In the genomic region with DNA sequence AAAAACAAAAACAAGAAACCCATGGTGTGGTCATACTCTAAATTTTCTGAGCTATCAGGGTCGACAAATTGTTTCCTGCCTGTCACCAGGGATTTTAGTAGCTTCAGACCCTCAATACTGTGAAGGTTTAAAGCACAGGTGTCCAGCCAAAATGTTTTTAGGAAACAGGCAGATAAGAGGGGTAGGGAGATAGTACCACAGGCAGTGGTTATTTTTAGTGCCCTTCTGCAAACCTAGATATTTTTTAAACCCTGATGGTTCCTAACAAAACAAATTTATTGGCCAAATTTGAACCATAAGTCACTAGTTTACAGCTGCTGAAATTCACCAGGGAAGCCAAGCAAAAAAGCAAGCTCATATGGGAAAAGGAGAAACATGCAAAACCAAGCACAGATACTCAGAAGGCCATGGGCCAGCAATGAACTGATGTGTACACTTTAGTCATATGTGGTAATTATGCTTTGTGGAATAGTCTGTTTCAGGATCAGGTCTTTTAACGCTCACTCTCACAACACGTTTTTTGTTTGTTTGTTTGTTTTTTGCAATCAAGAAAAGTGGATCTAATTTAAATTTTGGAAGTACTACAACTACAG, we compare ENCODE assay signal across 15 cellular contexts.
DNase-seq lines count a peak whose midpoint lies in the region; ATAC-seq, FAIRE-seq and TF ChIP-seq lines count a peak whose summit lies in the region.
"Had no signal": no experiment of that assay in that cellular context is flagged by ENCODE, and none has a peak within 500 bp of the region (broad histone marks: within the 10 kb centered on the region; RNA-seq: fewer than 3 reads in every experiment).

No MANE protein-coding gene starts in this region.

- no peak overlapping the region for H4K5ac ChIP-seq in IMR-90 (ENCODE audit: low read depth, low read length)

- 0 out of 2 replicates have a peak overlapping the region, but pooled peaks have one; percentile 14 for H3K4ac ChIP-seq in IMR-90 (ENCODE audit: low read depth, low read length)

- no peak for TF ChIP-seq EP300 in GM12878 (IDR thresholded peaks at IDR 0.05; ENCODE audit: borderline replicate concordance in 1 of 2, control insufficient read depth in 1 of 2, low read depth in 2 of 2, low read length in 2 of 2)

- TF ChIP-seq POLR2A in IMR-90 (IDR thresholded peaks at IDR 0.05; ENCODE audit: low read depth, low read length) (no peak), GM12878 (IDR thresholded peaks at IDR 0.05; ENCODE audit: low read depth, low read length) (no peak)

- H3K23ac ChIP-seq in IMR-90 (ENCODE audit: low read depth, low read length), result no peak overlapping the region

- peaks cover 0 to 5% of the 10 kb centered on the region in 2 experiments; a peak in 2 of 4 replicates for H3K79me1 ChIP-seq in IMR-90 (ENCODE audit: low read depth in 1 of 2, low read length in 2 of 2)

- H3K4me2 ChIP-seq in IMR-90 (ENCODE audit: low read depth, low read length), result no peak overlapping the region
- H3K4me2 ChIP-seq in GM12878 (ENCODE audit: control insufficient read depth, insufficient read depth), result no peak overlapping the region

- H3K27me3 ChIP-seq in left ventricle myocardium inferior (ENCODE audit: low read depth) (no peaks in the 10 kb centered on the region), IMR-90 (ENCODE audit: control insufficient read depth, insufficient read depth, low read length) (no peaks in the 10 kb centered on the region), GM12878 (replicated peaks in 1 of 2; ENCODE audit: control insufficient read depth in 2 of 2, insufficient read depth in 2 of 2, low read length in 1 of 2) (no peaks in the 10 kb centered on the region)

- no peak for TF ChIP-seq CTCF in left ventricle myocardium inferior (IDR thresholded peaks at IDR 0.05; ENCODE audit: borderline replicate concordance)
- TF ChIP-seq CTCF in IMR-90 (conservative IDR thresholded peaks at IDR 0.05; ENCODE audit: low read depth, low read length), result no peak
- no peak for TF ChIP-seq CTCF in GM12878 (IDR thresholded peaks at IDR 0.05 in 2 of 3, conservative IDR thresholded peaks at IDR 0.05 in 1 of 3; ENCODE audit: control insufficient read depth in 2 of 3, extremely low read depth in 1 of 3, insufficient read depth in 1 of 3, low read depth in 3 of 3, low read length in 3 of 3)

- peaks cover 78% of the 10 kb centered on the region for H3K4me1 ChIP-seq in left ventricle myocardium inferior
- peaks cover 21% of the 10 kb centered on the region for H3K4me1 ChIP-seq in IMR-90 (ENCODE audit: control insufficient read depth, insufficient read depth, low read length)
- no peaks in the 10 kb centered on the region for H3K4me1 ChIP-seq in GM12878 (ENCODE audit: control insufficient read depth, insufficient read depth, low read length)

- H3K56ac ChIP-seq in IMR-90 (ENCODE audit: extremely low read depth, insufficient read depth, low read length), result no peak overlapping the region

- peaks cover 9% of the 10 kb centered on the region for H3K9me1 ChIP-seq in IMR-90 (ENCODE audit: insufficient read depth, low read length)

- BruUV-seq in IMR-90 (replicated peaks; lab: Mats Ljungman, UMichigan) (no TSS peak), GM12878 (replicated peaks; lab: Mats Ljungman, UMichigan) (TSS peak; percentile 18)

- in situ Hi-C loops in IMR-90 (cut with MboI; ENCODE audit: low sequenced_read_pairs), result loop anchor here (25.0 kb wide), 1 partner anchor 666 kb away; a partner anchor contains a TSS
- in situ Hi-C loops in GM12878 (cut with MboI), result no loop called here

- CTCF ChIA-PET in IMR-90 (lab: Yijun Ruan, JAX), result interaction anchor here (1.2 kb wide), 1 partner anchor 9 kb away, joined by 4 read pairs; no protein-coding TSS in a partner anchor
- CTCF ChIA-PET in GM12878 (lab: Yijun Ruan, JAX), result interaction anchor here (0.7 to 3.8 kb wide), 5 partner anchors 8 to 125 kb away, joined by 3 to 13 read pairs (median 6); no protein-coding TSS in a partner anchor

- H3K9ac ChIP-seq in IMR-90 (ENCODE audit: low read depth, low read length) (no peak overlapping the region), GM12878 (ENCODE audit: control insufficient read depth, insufficient read depth, low read length) (no peak overlapping the region)

- H4K91ac ChIP-seq in IMR-90 (ENCODE audit: insufficient read depth, low read depth, low read length), result no peak overlapping the region

- H4K20me1 ChIP-seq in IMR-90 (ENCODE audit: insufficient read depth, low read length) (no peaks in the 10 kb centered on the region), GM12878 (ENCODE audit: control insufficient read depth, insufficient read depth) (no peaks in the 10 kb centered on the region)

- H3K14ac ChIP-seq in IMR-90 (replicated peaks; ENCODE audit: low read depth, low read length), result no peak overlapping the region

- FAIRE-seq in GM12878 (lab: Jason Lieb, UNC), result no peak
- FAIRE-seq: A204.1, GM19239 had no signal

- WGBS in IMR-90 (ENCODE audit: extremely low coverage in 2 of 2, insufficient read length in 1 of 2), 2 experiments, result no CpG with 5 or more reads among the region's 3 CpGs
- 39% methylated on average over 3 of the region's 3 CpGs for WGBS in GM12878 (ENCODE audit: insufficient coverage, insufficient replicate concordance, low lambda C conversion rate, missing lambda C conversion rate)

- POLR2A ChIA-PET in IMR-90 (lab: Charles Lee; ENCODE audit: unreplicated experiment) (no interaction called here), GM12878 (lab: Charles Lee) (interaction anchor here (0.9 kb wide), 1 partner anchor 10 kb away, joined by 3 read pairs; no protein-coding TSS in a partner anchor)

- DNase-seq in left ventricle myocardium inferior (no peak), Right ventricle myocardium inferior (ENCODE audit: missing footprints) (no peak), IMR-90 (no peak), GM12878 (ENCODE audit: low read depth, low spot score) (no peak), NCI-H82 treated with DMSO at 0.1 percent for 48 hours (lab: John Stamatoyannopoulos, UW; ENCODE audit: unreplicated experiment) (no peak)
- no peak for DNase-seq in activated naive CD4-positive, alpha-beta T cell treated with anti-CD3 and anti-CD28 coated beads, Interleukin-2, amount 50 U/mL, for 16 hours
- DNase-seq: C1 segment of cervical spinal cord; Calu3; CD4-positive, alpha-beta T cell; DMS79; HCEC 1CT; HFFc6 had no signal

- H2BK20ac ChIP-seq in IMR-90 (ENCODE audit: low read depth, low read length), result no peak overlapping the region

- peak overlapping the region; percentile 39; the same call in 1 of the 2 replicates for H3K18ac ChIP-seq in IMR-90 (ENCODE audit: low read depth, low read length)

- TF ChIP-seq RAD21 in IMR-90 (IDR thresholded peaks at IDR 0.05; ENCODE audit: low read length) (no peak), GM12878 (IDR thresholded peaks at IDR 0.05; ENCODE audit: insufficient read depth, low read depth, low read length) (no peak)

- SMC1A ChIA-PET in GM12878 (lab: Charles Lee; ENCODE audit: uncharacterized antibody, unreplicated experiment), result interaction anchor here (0.6 to 1.8 kb wide), 11 partner anchors 8 to 250 kb away, joined by 3 to 9 read pairs (median 4); no protein-coding TSS in a partner anchor

- no peak overlapping the region; the same call in 1 of the 2 replicates for H2BK120ac ChIP-seq in IMR-90 (ENCODE audit: low read depth, low read length)

- H3K9me3 ChIP-seq in left ventricle myocardium inferior (replicated peaks), result no peaks in the 10 kb centered on the region
- H3K9me3 ChIP-seq in IMR-90 (ENCODE audit: control insufficient read depth, insufficient read depth, low read length), result no peaks in the 10 kb centered on the region
- H3K9me3 ChIP-seq in GM12878 (replicated peaks; ENCODE audit: control insufficient read depth, insufficient read depth, low read length), result no peaks in the 10 kb centered on the region

- dilution Hi-C loops in IMR-90 (cut with HindIII; ENCODE audit: low sequenced_read_pairs, unreplicated experiment), result no loop called here

- H3K36me3 ChIP-seq in left ventricle myocardium inferior (no peaks in the 10 kb centered on the region), IMR-90 (ENCODE audit: control insufficient read depth, insufficient read depth, low read length) (no peaks in the 10 kb centered on the region), GM12878 (ENCODE audit: control insufficient read depth in 2 of 2, insufficient read depth in 2 of 2, low read length in 1 of 2) (peaks cover 0 to 7% of the 10 kb centered on the region in 2 experiments; a peak in 2 of 4 replicates)

- RAD21 ChIA-PET in GM12878 (lab: Charles Lee; ENCODE audit: unreplicated experiment), result interaction anchor here (1.1 kb wide), 1 partner anchor 9 kb away, joined by 5 read pairs; no protein-coding TSS in a partner anchor

- H3K27ac ChIP-seq in left ventricle myocardium inferior (replicated peaks), result peak overlapping the region; percentile 45
- H3K27ac ChIP-seq in IMR-90 (ENCODE audit: insufficient read depth, low read length), result no peak overlapping the region
- H3K27ac ChIP-seq in GM12878 (ENCODE audit: control insufficient read depth, insufficient read depth), result no peak overlapping the region

- no peak overlapping the region for H2AK5ac ChIP-seq in IMR-90 (ENCODE audit: low read depth, low read length)

- H3K79me2 ChIP-seq in GM12878 (ENCODE audit: control insufficient read depth, insufficient read depth, low read length), result no peaks in the 10 kb centered on the region

- no peak overlapping the region for H4K8ac ChIP-seq in IMR-90 (ENCODE audit: low read depth in 2 of 2, low read length in 2 of 2)

- ATAC-seq in Right ventricle myocardium inferior, result no peak
- ATAC-seq in IMR-90 (ENCODE audit: low read depth), result no peak
- ATAC-seq in GM12878, result no peak
- ATAC-seq in GM21367 (IDR thresholded peaks at IDR 0.05; ENCODE audit: unreplicated experiment), result no peak

- H2AFZ ChIP-seq in IMR-90 (replicated peaks; ENCODE audit: low read length, poor library complexity) (no peak overlapping the region), GM12878 (ENCODE audit: control insufficient read depth, low read depth, low read length) (no peak overlapping the region)

- intact Hi-C loops in left ventricle myocardium inferior (cut with micrococcal nuclease), result no loop called here
- intact Hi-C loops in Right ventricle myocardium inferior (cut with DNase I), result no loop called here
- intact Hi-C loops in IMR-90 (cut with micrococcal nuclease), result no loop called here
- intact Hi-C loops in GM12878 (cut with micrococcal nuclease; ENCODE audit: unreplicated experiment), result no loop called here

- no peak overlapping the region for H2AK9ac ChIP-seq in IMR-90 (replicated peaks; ENCODE audit: low read depth, low read length, poor library complexity)

- no peak overlapping the region for H2BK15ac ChIP-seq in IMR-90 (ENCODE audit: low read depth, low read length)

- H3K4me3 ChIP-seq in left ventricle myocardium inferior (peak overlapping the region; percentile 19), IMR-90 (ENCODE audit: insufficient read depth, low read depth, low read length) (no peak overlapping the region), GM12878 (no peak overlapping the region)

- no peak overlapping the region for H2BK5ac ChIP-seq in IMR-90 (ENCODE audit: low read depth, low read length, poor library complexity, severe bottlenecking)

TF ChIP-seq in IMR-90, 13 proteins besides CTCF, POLR2A, EP300 and RAD21 (continues in another document):
- TF ChIP-seq CEBPB (IDR thresholded peaks at IDR 0.05; ENCODE audit: low read depth, low read length) (no peak), RFX5 (IDR thresholded peaks at IDR 0.05; ENCODE audit: low read depth, low read length) (no peak)

TF ChIP-seq in GM12878, 131 proteins besides CTCF, POLR2A, EP300 and RAD21 (continues in another document):
- no peak for TF ChIP-seq MYB (IDR thresholded peaks at IDR 0.05; ENCODE audit: borderline replicate concordance, low read depth, low read length)
